In the genomic region with DNA sequence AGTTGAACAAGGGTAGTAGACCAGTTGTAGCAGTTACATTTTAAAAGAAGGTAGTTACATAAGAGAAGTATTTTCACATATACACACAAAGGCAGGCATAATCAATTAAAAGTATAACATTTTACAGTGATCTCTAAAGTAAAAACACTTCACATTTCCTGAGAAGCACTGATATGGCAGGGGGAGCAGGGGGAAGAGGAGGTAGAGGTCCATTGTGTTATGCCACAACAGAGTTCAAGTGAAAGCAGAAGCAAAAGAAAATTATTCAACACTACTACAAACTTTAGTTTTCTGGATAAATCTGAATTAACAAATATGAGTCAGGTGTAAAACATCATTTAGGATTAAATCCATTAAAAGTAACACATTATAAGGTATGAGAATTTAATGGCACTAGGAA, we compare ENCODE assay signal across 19 cellular contexts.
"Had no signal": no experiment of that assay in that cellular context is flagged by ENCODE, and none has a peak within 500 bp of the region (broad histone marks: within the 10 kb centered on the region; RNA-seq: fewer than 3 reads in every experiment).

No MANE protein-coding gene starts in this region.

- ATAC-seq: activated T-cell treated with anti-CD3 and anti-CD28 coated beads, Interleukin-2, amount 50 U/mL, for 4 hours had no signal

- H3K4me1 Mint-ChIP-seq: nephron progenitor cell had no signal

- DNase-seq: activated CD4-positive, alpha-beta T cell treated with anti-CD3 and anti-CD28 coated beads, Interleukin-2, amount 10 ng/mL, durations not matched to agents 24 days and 14 days; activated CD8-positive, alpha-beta memory T cell treated with anti-CD3 and anti-CD28 coated beads, Interleukin-2, amount 50 U/mL, for 4 hours; activated naive CD4-positive, alpha-beta T cell treated with anti-CD3 and anti-CD28 coated beads, Interleukin-2, amount 50 U/mL, for 16 hours; activated T-cell treated with anti-CD3 and anti-CD28 coated beads, Interleukin-2, amount 50 U/mL, for 4 hours; amygdala; left ventricle myocardium inferior; nephron progenitor cell; occipital lobe; posterior cingulate gyrus; retina; spleen; stimulated activated CD4-positive, alpha-beta T cell treated with anti-CD3 and anti-CD28 coated beads, Interleukin-4, amount 100 ng/mL, for 4 hours; stimulated activated naive B cell treated with anti-CD40 and anti-IgM and Interleukin-4, amounts not matched to agents 10 μg/mL and 1 μg/mL and 100 μg/mL, for 72 hours; T-helper 9 cell; thyroid gland had no signal

- H3K9me3 Mint-ChIP-seq: activated CD4-positive, alpha-beta T cell treated with anti-CD3 and anti-CD28 coated beads, Interleukin-2, amount 10 ng/mL, durations not matched to agents 24 days and 14 days; activated T-cell treated with anti-CD3 and anti-CD28 coated beads, Interleukin-2, amount 50 U/mL, for 4 hours; stimulated activated naive B cell treated with anti-CD40 and anti-IgM and Interleukin-4, amounts not matched to agents 10 μg/mL and 1 μg/mL and 100 μg/mL, for 72 hours had no signal

- H3K4me3 Mint-ChIP-seq: activated CD4-positive, alpha-beta T cell treated with anti-CD3 and anti-CD28 coated beads, Interleukin-2, amount 10 ng/mL, durations not matched to agents 24 days and 14 days; activated T-cell treated with anti-CD3 and anti-CD28 coated beads, Interleukin-2, amount 50 U/mL, for 4 hours; nephron progenitor cell; stimulated activated naive B cell treated with anti-CD40 and anti-IgM and Interleukin-4, amounts not matched to agents 10 μg/mL and 1 μg/mL and 100 μg/mL, for 72 hours had no signal

- H3K9me3 ChIP-seq: left ventricle myocardium inferior, spleen, thyroid gland had no signal

- H3K27ac Mint-ChIP-seq: activated CD4-positive, alpha-beta T cell treated with anti-CD3 and anti-CD28 coated beads, Interleukin-2, amount 10 ng/mL, durations not matched to agents 24 days and 14 days; stimulated activated naive B cell treated with anti-CD40 and anti-IgM and Interleukin-4, amounts not matched to agents 10 μg/mL and 1 μg/mL and 100 μg/mL, for 72 hours had no signal

- H3K27me3 Mint-ChIP-seq: activated CD4-positive, alpha-beta T cell treated with anti-CD3 and anti-CD28 coated beads, Interleukin-2, amount 10 ng/mL, durations not matched to agents 24 days and 14 days; stimulated activated naive B cell treated with anti-CD40 and anti-IgM and Interleukin-4, amounts not matched to agents 10 μg/mL and 1 μg/mL and 100 μg/mL, for 72 hours had no signal

- H3K27ac ChIP-seq: left ventricle myocardium inferior, SK-N-MC, thyroid gland had no signal

- H3K4me3 ChIP-seq: left ventricle myocardium inferior, SK-N-MC, spleen, thyroid gland had no signal

- H3K27me3 ChIP-seq: spleen, thyroid gland had no signal

- FAIRE-seq: colon, endometrium, frontal cortex had no signal

- H3K36me3 ChIP-seq: left ventricle myocardium inferior, thyroid gland had no signal
